12 cellular contexts compared by ENCODE assay signal in genomic region chr16:28537964-28538732, GRCh38. TPM values are rescaled to one million over a fixed set of nuclear protein-coding genes. Genes with fewer than 3 reads are reported as not detected.
DNase-seq lines count a peak whose midpoint lies in the region; ATAC-seq and TF ChIP-seq lines count a peak whose summit lies in the region.
"Had no signal": no experiment of that assay in that cellular context is flagged by ENCODE, and none has a peak within 500 bp of the region (broad histone marks: within the 10 kb centered on the region; RNA-seq: fewer than 3 reads in every experiment).

No MANE protein-coding gene starts in this region.

- no peak for TF ChIP-seq POLR2A in upper lobe of left lung (IDR thresholded peaks at IDR 0.05)

- no peaks in the 10 kb centered on the region for H3K9me3 Mint-ChIP-seq in activated T-cell treated with anti-CD3 and anti-CD28 coated beads, Interleukin-2, amount 50 U/mL, for 72 hours
- H3K9me3 Mint-ChIP-seq in activated T-cell treated with anti-CD3 and anti-CD28 coated beads, Interleukin-2, amount 50 U/mL, for 4 hours: no peaks in the 10 kb centered on the region
- no peaks in the 10 kb centered on the region for H3K9me3 Mint-ChIP-seq in naive thymus-derived CD8-positive, alpha-beta T cell
- no peaks in the 10 kb centered on the region for H3K9me3 Mint-ChIP-seq in activated naive CD8-positive, alpha-beta T cell treated with anti-CD3 and anti-CD28 coated beads for 36 hours

- DNase-seq in activated T-cell treated with anti-CD3 and anti-CD28 coated beads, Interleukin-2, amount 50 U/mL, for 72 hours: no peak
- no peak for DNase-seq in activated T-cell treated with anti-CD3 and anti-CD28 coated beads, Interleukin-2, amount 50 U/mL, for 4 hours
- DNase-seq in epithelial cell of proximal tubule (ENCODE audit: low read depth) (no peak), upper lobe of left lung (peak; percentile 33 to 59), medulla oblongata (ENCODE audit: extremely low spot score) (no peak)
- no peak for DNase-seq in naive thymus-derived CD8-positive, alpha-beta T cell
- no peak for DNase-seq in activated naive CD8-positive, alpha-beta T cell treated with anti-CD3 and anti-CD28 coated beads for 36 hours
- DNase-seq: activated CD4-positive, alpha-beta T cell treated with anti-CD3 and anti-CD28 coated beads for 4 hours; stimulated activated CD4-positive, alpha-beta T cell treated with anti-CD3 and anti-CD28 coated beads, Interleukin-2, amount 100 ng/mL, for 48 hours had no signal

- no peaks in the 10 kb centered on the region for H3K9me3 ChIP-seq in upper lobe of left lung

- no peak for TF ChIP-seq CTCF in epithelial cell of proximal tubule (conservative IDR thresholded peaks at IDR 0.05; ENCODE audit: low read depth, low read length)
- TF ChIP-seq CTCF in upper lobe of left lung (IDR thresholded peaks at IDR 0.05): no peak

- peaks cover 24 to 50% (median 37%) of the 10 kb centered on the region in 4 donors for H3K4me1 ChIP-seq in upper lobe of left lung

- H3K27me3 Mint-ChIP-seq in activated T-cell treated with anti-CD3 and anti-CD28 coated beads, Interleukin-2, amount 50 U/mL, for 72 hours (ENCODE audit: low read depth): no peaks in the 10 kb centered on the region
- H3K27me3 Mint-ChIP-seq in activated T-cell treated with anti-CD3 and anti-CD28 coated beads, Interleukin-2, amount 50 U/mL, for 4 hours (ENCODE audit: low read depth): no peaks in the 10 kb centered on the region
- H3K27me3 Mint-ChIP-seq in naive thymus-derived CD8-positive, alpha-beta T cell: no peaks in the 10 kb centered on the region
- no peaks in the 10 kb centered on the region for H3K27me3 Mint-ChIP-seq in activated naive CD8-positive, alpha-beta T cell treated with anti-CD3 and anti-CD28 coated beads for 36 hours

- 75 to 76% methylated on average over 13 of the region's 13 CpGs for WGBS in upper lobe of left lung, 2 donors

- H3K27ac Mint-ChIP-seq in activated T-cell treated with anti-CD3 and anti-CD28 coated beads, Interleukin-2, amount 50 U/mL, for 72 hours: peak overlapping the region; percentile 69
- peak overlapping the region in 9 of 10 donors; percentile 31 to 88 (median 79) for H3K27ac Mint-ChIP-seq in naive thymus-derived CD8-positive, alpha-beta T cell
- no peak overlapping the region for H3K27ac Mint-ChIP-seq in activated naive CD8-positive, alpha-beta T cell treated with anti-CD3 and anti-CD28 coated beads for 36 hours

- H3K27me3 ChIP-seq in upper lobe of left lung: no peaks in the 10 kb centered on the region
- H3K27me3 ChIP-seq: brain microvascular endothelial cell had no signal

- H3K36me3 ChIP-seq in upper lobe of left lung: peaks cover 0 to 16% (median 3%) of the 10 kb centered on the region in 4 donors
- H3K36me3 ChIP-seq: brain microvascular endothelial cell had no signal

- no peak overlapping the region for H3K4me3 Mint-ChIP-seq in activated T-cell treated with anti-CD3 and anti-CD28 coated beads, Interleukin-2, amount 50 U/mL, for 72 hours
- no peak overlapping the region for H3K4me3 Mint-ChIP-seq in activated T-cell treated with anti-CD3 and anti-CD28 coated beads, Interleukin-2, amount 50 U/mL, for 4 hours
- peak overlapping the region in 1 of 10 donors; percentile 19 for H3K4me3 Mint-ChIP-seq in naive thymus-derived CD8-positive, alpha-beta T cell
- H3K4me3 Mint-ChIP-seq in activated naive CD8-positive, alpha-beta T cell treated with anti-CD3 and anti-CD28 coated beads for 36 hours: no peak overlapping the region

- H3K4me1 Mint-ChIP-seq in activated T-cell treated with anti-CD3 and anti-CD28 coated beads, Interleukin-2, amount 50 U/mL, for 72 hours (ENCODE audit: low read depth): peaks cover 26% of the 10 kb centered on the region
- H3K4me1 Mint-ChIP-seq in activated T-cell treated with anti-CD3 and anti-CD28 coated beads, Interleukin-2, amount 50 U/mL, for 4 hours (ENCODE audit: low read depth): peaks cover 34% of the 10 kb centered on the region
- H3K4me1 Mint-ChIP-seq in naive thymus-derived CD8-positive, alpha-beta T cell: peaks cover 23 to 46% (median 32%) of the 10 kb centered on the region in 4 donors
- H3K4me1 Mint-ChIP-seq in activated naive CD8-positive, alpha-beta T cell treated with anti-CD3 and anti-CD28 coated beads for 36 hours: peaks cover 19% of the 10 kb centered on the region

- H3K4me3 ChIP-seq in epithelial cell of proximal tubule (ENCODE audit: low read depth, low read length) (peak overlapping the region; percentile 60), upper lobe of left lung (peak overlapping the region; percentile 46 to 64 (median 51))

- no peaks in the 10 kb centered on the region for H3K36me3 Mint-ChIP-seq in activated T-cell treated with anti-CD3 and anti-CD28 coated beads, Interleukin-2, amount 50 U/mL, for 72 hours (ENCODE audit: insufficient read depth in 2 of 2)
- no peaks in the 10 kb centered on the region for H3K36me3 Mint-ChIP-seq in activated T-cell treated with anti-CD3 and anti-CD28 coated beads, Interleukin-2, amount 50 U/mL, for 4 hours (ENCODE audit: insufficient read depth)
- peaks cover 0 to 4% (median 2%) of the 10 kb centered on the region in 3 donors for H3K36me3 Mint-ChIP-seq in naive thymus-derived CD8-positive, alpha-beta T cell
- H3K36me3 Mint-ChIP-seq in activated naive CD8-positive, alpha-beta T cell treated with anti-CD3 and anti-CD28 coated beads for 36 hours: no peaks in the 10 kb centered on the region

- POLR2A ChIA-PET in naive thymus-derived CD8-positive, alpha-beta T cell (lab: Charles Lee): interaction anchor here (0.6 to 1.1 kb wide), 3 partner anchors 8 to 48 kb away, joined by 3 read pairs; partner anchors contain the start of gene APOBR

- H3K27ac ChIP-seq in upper lobe of left lung: peak overlapping the region; percentile 84 to 97 (median 93)
- H3K27ac ChIP-seq: brain microvascular endothelial cell had no signal

- no peak for ATAC-seq in activated T-cell treated with anti-CD3 and anti-CD28 coated beads, Interleukin-2, amount 50 U/mL, for 72 hours (replicated peaks in 1 of 2)
- no peak for ATAC-seq in activated T-cell treated with anti-CD3 and anti-CD28 coated beads, Interleukin-2, amount 50 U/mL, for 4 hours
- ATAC-seq in naive thymus-derived CD8-positive, alpha-beta T cell: no peak
- ATAC-seq in upper lobe of left lung (ENCODE audit: low FRiP score in 2 of 2) (peak in 1 of 2 donors; percentile 12), GM18519 (IDR thresholded peaks at IDR 0.05; ENCODE audit: low FRiP score, unreplicated experiment) (no peak)

- no peak for TF ChIP-seq EP300 in upper lobe of left lung (IDR thresholded peaks at IDR 0.05)

RNA-seq across cellular contexts. Expression of gene NUPR1, which starts 0.6 kb away (rescaled TPM):
- total RNA-seq in activated T-cell treated with anti-CD3 and anti-CD28 coated beads, Interleukin-2, amount 50 U/mL, for 72 hours: not detected
- total RNA-seq in activated T-cell treated with anti-CD3 and anti-CD28 coated beads, Interleukin-2, amount 50 U/mL, for 4 hours: under 1 TPM; 0.28 to 0.63 (median 0.37) TPM
- total RNA-seq in epithelial cell of proximal tubule (not detected in 2 replicates), upper lobe of left lung (100 to 1,000 TPM in 4 of 6 donors, 10 to 100 TPM in 2; 34.1 to 294 (median 119) TPM)
- under 1 TPM in 1 of 2 experiments, not detected in 1; 0.05 TPM for total RNA-seq in naive thymus-derived CD8-positive, alpha-beta T cell
- not detected for polyA plus RNA-seq in naive thymus-derived CD8-positive, alpha-beta T cell
- not detected for total RNA-seq in activated naive CD8-positive, alpha-beta T cell treated with anti-CD3 and anti-CD28 coated beads for 36 hours

RNA-seq across cellular contexts. Expression of gene SGF29, which starts 15.6 kb away (rescaled TPM):
- total RNA-seq in activated T-cell treated with anti-CD3 and anti-CD28 coated beads, Interleukin-2, amount 50 U/mL, for 72 hours: 10 to 100 TPM; 42.4 to 60.0 TPM
- 10 to 100 TPM; 40.3 to 44.5 (median 42.1) TPM for total RNA-seq in activated T-cell treated with anti-CD3 and anti-CD28 coated beads, Interleukin-2, amount 50 U/mL, for 4 hours
- total RNA-seq in epithelial cell of proximal tubule: 17.4 and 18.7 TPM in 2 replicates
- 10 to 100 TPM; 68.3 to 73.0 TPM for total RNA-seq in naive thymus-derived CD8-positive, alpha-beta T cell
- 10 to 100 TPM; 48.3 to 71.7 (median 50.4) TPM for polyA plus RNA-seq in naive thymus-derived CD8-positive, alpha-beta T cell
- total RNA-seq in upper lobe of left lung: 10 to 100 TPM; 24.8 to 67.1 (median 37.3) TPM
- total RNA-seq in activated naive CD8-positive, alpha-beta T cell treated with anti-CD3 and anti-CD28 coated beads for 36 hours: 10 to 100 TPM; 27.7 to 30.0 TPM

RNA-seq across cellular contexts. Expression of gene IL27, which starts 31.5 kb away (rescaled TPM):
- total RNA-seq in activated T-cell treated with anti-CD3 and anti-CD28 coated beads, Interleukin-2, amount 50 U/mL, for 72 hours: not detected
- total RNA-seq in activated T-cell treated with anti-CD3 and anti-CD28 coated beads, Interleukin-2, amount 50 U/mL, for 4 hours: under 1 TPM in 2 of 3 donors, not detected in 1; 0.21 to 0.41 TPM
- total RNA-seq in epithelial cell of proximal tubule: not detected in 2 replicates
- not detected for total RNA-seq in naive thymus-derived CD8-positive, alpha-beta T cell
- not detected for polyA plus RNA-seq in naive thymus-derived CD8-positive, alpha-beta T cell
- total RNA-seq in upper lobe of left lung: 1 to 10 TPM in 1 of 6 donors, under 1 TPM in 1, not detected in 4; 0.89 to 1.4 TPM
- total RNA-seq in activated naive CD8-positive, alpha-beta T cell treated with anti-CD3 and anti-CD28 coated beads for 36 hours: not detected
- total RNA-seq: A172 had no signal

RNA-seq across cellular contexts. Expression of gene APOBR, which starts 43.7 kb away (rescaled TPM):
- total RNA-seq in activated T-cell treated with anti-CD3 and anti-CD28 coated beads, Interleukin-2, amount 50 U/mL, for 72 hours: 1 to 10 TPM; 2.7 to 3.2 TPM
- total RNA-seq in activated T-cell treated with anti-CD3 and anti-CD28 coated beads, Interleukin-2, amount 50 U/mL, for 4 hours: 1 to 10 TPM; 2.3 to 3.0 (median 2.7) TPM
- total RNA-seq in epithelial cell of proximal tubule (not detected in 2 replicates), upper lobe of left lung (10 to 100 TPM; 17.0 to 45.0 (median 33.4) TPM)
- total RNA-seq in naive thymus-derived CD8-positive, alpha-beta T cell: 1 to 10 TPM; 7.6 to 9.0 TPM
- polyA plus RNA-seq in naive thymus-derived CD8-positive, alpha-beta T cell: 1 to 10 TPM in 1 of 3 donors, under 1 TPM in 2; 0.38 to 1.1 (median 0.76) TPM
- 1 to 10 TPM; 5.4 to 5.5 TPM for total RNA-seq in activated naive CD8-positive, alpha-beta T cell treated with anti-CD3 and anti-CD28 coated beads for 36 hours
- total RNA-seq: A172 had no signal

RNA-seq across cellular contexts. Expression of gene CLN3, which starts 46.3 kb away (rescaled TPM):
- total RNA-seq in activated T-cell treated with anti-CD3 and anti-CD28 coated beads, Interleukin-2, amount 50 U/mL, for 72 hours: 10 to 100 TPM; 22.4 to 30.1 TPM
- total RNA-seq in activated T-cell treated with anti-CD3 and anti-CD28 coated beads, Interleukin-2, amount 50 U/mL, for 4 hours: 10 to 100 TPM; 25.9 to 26.0 (median 25.9) TPM
- total RNA-seq in epithelial cell of proximal tubule (15.5 and 16.0 TPM in 2 replicates), upper lobe of left lung (10 to 100 TPM; 39.5 to 96.4 (median 56.2) TPM)
- 10 to 100 TPM; 71.0 to 79.6 TPM for total RNA-seq in naive thymus-derived CD8-positive, alpha-beta T cell
- polyA plus RNA-seq in naive thymus-derived CD8-positive, alpha-beta T cell: 10 to 100 TPM; 16.2 to 27.2 (median 17.2) TPM
- 10 to 100 TPM; 28.7 to 29.7 TPM for total RNA-seq in activated naive CD8-positive, alpha-beta T cell treated with anti-CD3 and anti-CD28 coated beads for 36 hours

Comparison
In these comparisons a context has a peak if more than half of its experiments do, and no peak if none do; other contexts are left out.
1. DNase-seq: peak in upper lobe of left lung (2 of 2); none in activated T-cell treated with anti-CD3 and anti-CD28 coated beads, Interleukin-2, amount 50 U/mL, for 72 hours (0 of 2), activated T-cell treated with anti-CD3 and anti-CD28 coated beads, Interleukin-2, amount 50 U/mL, for 4 hours (single experiment), epithelial cell of proximal tubule (single experiment), naive thymus-derived CD8-positive, alpha-beta T cell (0 of 10), activated naive CD8-positive, alpha-beta T cell treated with anti-CD3 and anti-CD28 coated beads for 36 hours (single experiment) and medulla oblongata (single experiment).
2. RNA of gene NUPR1, which starts 0.6 kb away (total RNA-seq): 34.1 to 294 TPM in upper lobe of left lung; 0.28 to 0.63 TPM in activated T-cell treated with anti-CD3 and anti-CD28 coated beads, Interleukin-2, amount 50 U/mL, for 4 hours, 0.05 TPM in naive thymus-derived CD8-positive, alpha-beta T cell, not detected in activated T-cell treated with anti-CD3 and anti-CD28 coated beads, Interleukin-2, amount 50 U/mL, for 72 hours, not detected in epithelial cell of proximal tubule and not detected in activated naive CD8-positive, alpha-beta T cell treated with anti-CD3 and anti-CD28 coated beads for 36 hours; every median in the first group is over 10 times any median in the second.